ENCODE assay signal across 11 cellular contexts in genomic region chr19:5567360-5567970, GRCh38. TPM values are rescaled to one million over a fixed set of nuclear protein-coding genes. Genes with fewer than 3 reads are reported as not detected.
DNase-seq lines count a peak whose midpoint lies in the region; ATAC-seq and TF ChIP-seq lines count a peak whose summit lies in the region.
"Had no signal": no experiment of that assay in that cellular context is flagged by ENCODE, and none has a peak within 500 bp of the region (broad histone marks: within the 10 kb centered on the region; RNA-seq: fewer than 3 reads in every experiment).

TINCR (minus strand) TSS chr19:5567953.

- peak; percentile 29 for DNase-seq in COLO668 (lab: John Stamatoyannopoulos, UW; ENCODE audit: unreplicated experiment)
- no peak for DNase-seq in mucosa of descending colon
- DNase-seq in hippocampal formation (lab: John Stamatoyannopoulos, UW) = no peak
- DNase-seq in posterior vena cava (ENCODE audit: low spot score) = no peak
- no peak for DNase-seq in C1 segment of cervical spinal cord (lab: John Stamatoyannopoulos, UW)
- DNase-seq: activated T-cell treated with anti-CD3 and anti-CD28 coated beads for 4 hours; body of pancreas; naive thymus-derived CD4-positive, alpha-beta T cell had no signal

- no peak within 1 kb of the TSS; the same call in 1 of the 2 replicates for H3K9ac ChIP-seq in HUES64 (ENCODE audit: low read depth, low read length)

- H3K4me3 ChIP-seq in HUES64 (ENCODE audit: low read length) (peak within 1 kb of the TSS; percentile 52), esophagus (ENCODE audit: low read depth in 1 of 2, low read length in 2 of 2) (peak within 1 kb of the TSS; percentile 81 to 82), mucosa of descending colon (peak within 1 kb of the TSS; percentile 9)
- H3K4me3 ChIP-seq: body of pancreas had no signal

- 6% methylated on average over 61 of the region's 63 CpGs for WGBS in HUES64
- WGBS in esophagus, 2 donors = 6 to 13% methylated on average over 30 to 63 of the region's 63 CpGs

- TF ChIP-seq CTCF in mucosa of descending colon (IDR thresholded peaks at IDR 0.05) = no peak

- no peaks in the 10 kb centered on the region for H3K4me1 ChIP-seq in HUES64 (ENCODE audit: insufficient read depth, low read length)
- peaks cover 0 to 9% of the 10 kb centered on the region in 2 donors for H3K4me1 ChIP-seq in esophagus (ENCODE audit: control insufficient read depth in 2 of 2, insufficient read depth in 2 of 2, low read length in 1 of 2)
- peaks cover 3% of the 10 kb centered on the region for H3K4me1 ChIP-seq in mucosa of descending colon (ENCODE audit: low read depth)
- H3K4me1 ChIP-seq: body of pancreas had no signal

- H3K27ac ChIP-seq in HUES64 (ENCODE audit: low read depth, low read length) (no peak within 1 kb of the TSS), esophagus (ENCODE audit: low read depth in 2 of 2, low read length in 1 of 2) (peak within 1 kb of the TSS; percentile 30 to 78)
- H3K27ac ChIP-seq: body of pancreas had no signal

- H3K9me3 ChIP-seq in HUES64 (ENCODE audit: insufficient read depth, low read depth, low read length) (no peaks in the 10 kb centered on the region), esophagus (ENCODE audit: control insufficient read depth in 2 of 2, insufficient read depth in 1 of 2, low read depth in 1 of 2, low read length in 1 of 2) (peaks cover 0 to 4% of the 10 kb centered on the region in 2 donors), mucosa of descending colon (no peaks in the 10 kb centered on the region)
- H3K9me3 ChIP-seq: body of pancreas had no signal

- ATAC-seq in mucosa of descending colon (peak; percentile 46), GM21423 (IDR thresholded peaks at IDR 0.05; ENCODE audit: unreplicated experiment) (no peak)
- ATAC-seq: body of pancreas; naive thymus-derived CD4-positive, alpha-beta T cell had no signal

- H3K36me3 ChIP-seq in HUES64 (ENCODE audit: insufficient read depth, low read length) (no peaks in the 10 kb centered on the region), esophagus (ENCODE audit: control insufficient read depth in 2 of 2, insufficient read depth in 2 of 2, low read length in 1 of 2) (peaks cover 0 to 3% of the 10 kb centered on the region in 2 donors), mucosa of descending colon (ENCODE audit: low read depth) (no peaks in the 10 kb centered on the region)

- H3K27me3 ChIP-seq in HUES64 (ENCODE audit: insufficient read depth, low read length) (peaks cover 26% of the 10 kb centered on the region), esophagus (ENCODE audit: control insufficient read depth in 1 of 2, insufficient read depth in 2 of 2, low read length in 2 of 2) (no peaks in the 10 kb centered on the region)

- intact Hi-C loops in mucosa of descending colon (cut with DNase I, micrococcal nuclease) = no loop called here
- intact Hi-C loops in posterior vena cava (cut with DNase I) = no loop called here

RNA-seq across cellular contexts. Expression of gene TINCR, which starts in this region (rescaled TPM):
- polyA plus RNA-seq in HUES64 (2013, experiment 1 of 2) = 0.45 TPM
- 0.44 TPM for polyA plus RNA-seq in HUES64 (2013, experiment 2 of 2)
- 10 to 100 TPM; 43.1 to 59.7 TPM for polyA plus RNA-seq in esophagus
- 1 to 10 TPM; 4.6 to 9.0 (median 5.6) TPM for total RNA-seq in mucosa of descending colon
- total RNA-seq in posterior vena cava = under 1 TPM; 0.42 to 0.43 TPM
- polyA plus RNA-seq: naive thymus-derived CD4-positive, alpha-beta T cell had no signal

Comparison
In these comparisons a context has a peak if more than half of its experiments do, and no peak if none do; other contexts are left out.
1. H3K4me3 ChIP-seq: peak in every context shown above with its lines; median percentile 82 in esophagus; 52 in HUES64; 9 in mucosa of descending colon.